Comparison of ENCODE assay signal across 13 cellular contexts in genomic region chr16:84194470-84195200, GRCh38. TPM values are rescaled to one million over a fixed set of nuclear protein-coding genes. Genes with fewer than 3 reads are reported as not detected.
DNase-seq lines count a peak whose midpoint lies in the region; ATAC-seq and TF ChIP-seq lines count a peak whose summit lies in the region.
"Had no signal": no experiment of that assay in that cellular context is flagged by ENCODE, and none has a peak within 500 bp of the region (broad histone marks: within the 10 kb centered on the region; RNA-seq: fewer than 3 reads in every experiment).

No MANE protein-coding gene starts in this region.

- H4K91ac ChIP-seq in trophoblast cell (ENCODE audit: low read depth, low read length), result no peak overlapping the region

- H3K79me1 ChIP-seq in trophoblast cell (ENCODE audit: low read length), result no peaks in the 10 kb centered on the region

- H3K36me3 ChIP-seq in OCI-LY1 (ENCODE audit: insufficient read depth, low read length), result no peaks in the 10 kb centered on the region
- no peaks in the 10 kb centered on the region for H3K36me3 ChIP-seq in effector memory CD4-positive, alpha-beta T cell (ENCODE audit: control insufficient read depth, insufficient read depth, low read length)
- H3K36me3 ChIP-seq in gastrocnemius medialis, result no peaks in the 10 kb centered on the region
- H3K36me3 ChIP-seq in trophoblast cell (ENCODE audit: control insufficient read depth in 1 of 2, insufficient read depth in 2 of 2, low read length in 2 of 2), result no peaks in the 10 kb centered on the region
- H3K36me3 ChIP-seq: heart right ventricle, pancreas had no signal

- peak overlapping the region; percentile 42; the same call in 1 of the 2 replicates for H3K4me2 ChIP-seq in OCI-LY1 (ENCODE audit: low read length)
- H3K4me2 ChIP-seq in trophoblast cell (ENCODE audit: low read length), result no peak overlapping the region

- peak overlapping the region; percentile 78 for H3K27ac Mint-ChIP-seq in CD4-positive, alpha-beta T cell
- no peak overlapping the region for H3K27ac Mint-ChIP-seq in HFFc6

- intact Hi-C loops in CD4-positive, alpha-beta T cell (cut with DNase I, micrococcal nuclease), result no loop called here
- intact Hi-C loops in gastrocnemius medialis (cut with DNase I; ENCODE audit: low total_unique reads), result no loop called here

- no peaks in the 10 kb centered on the region for H3F3A ChIP-seq in OCI-LY1 (ENCODE audit: insufficient read depth, low read length)

- peak overlapping the region; percentile 62 for H3K4me3 Mint-ChIP-seq in CD4-positive, alpha-beta T cell
- H3K4me3 Mint-ChIP-seq in HFFc6, result no peak overlapping the region
- H3K4me3 Mint-ChIP-seq: brain had no signal

- POLR2A ChIA-PET in CD4-positive, alpha-beta T cell (lab: Charles Lee), result no interaction called here

- no peak overlapping the region for H4K12ac ChIP-seq in trophoblast cell (ENCODE audit: low read depth, low read length)

- H2AFZ ChIP-seq in OCI-LY1 (ENCODE audit: low read length) (no peak overlapping the region), trophoblast cell (ENCODE audit: insufficient read depth, low read length, poor library complexity) (no peak overlapping the region)

- H3K4me1 ChIP-seq in OCI-LY1 (ENCODE audit: insufficient read depth, low read length, severe bottlenecking) (peaks cover 19% of the 10 kb centered on the region), gastrocnemius medialis (no peaks in the 10 kb centered on the region), trophoblast cell (ENCODE audit: control insufficient read depth in 1 of 2, insufficient read depth in 2 of 2, low read length in 2 of 2) (peaks cover 2 to 10% of the 10 kb centered on the region in 2 experiments)
- peaks cover 3% of the 10 kb centered on the region for H3K4me1 ChIP-seq in effector memory CD4-positive, alpha-beta T cell (ENCODE audit: control insufficient read depth, insufficient read depth, low read length, poor library complexity, severe bottlenecking)
- H3K4me1 ChIP-seq: pancreas had no signal

- CTCF ChIA-PET in CD4-positive, alpha-beta T cell (lab: Charles Lee), result no interaction called here

- TF ChIP-seq CTCF in CD4-positive, alpha-beta T cell (IDR thresholded peaks at IDR 0.05), result no peak
- TF ChIP-seq CTCF in OCI-LY1 (IDR thresholded peaks at IDR 0.05; ENCODE audit: low read length) (no peak), HFFc6 (IDR thresholded peaks at IDR 0.05) (no peak), gastrocnemius medialis (IDR thresholded peaks at IDR 0.05 in 4 of 5, conservative IDR thresholded peaks at IDR 0.05 in 1 of 5) (no peak)

- TF ChIP-seq POLR2A in gastrocnemius medialis (IDR thresholded peaks at IDR 0.05), result no peak

- no peak overlapping the region for H2AK5ac ChIP-seq in trophoblast cell (ENCODE audit: low read length)

- H4K8ac ChIP-seq in trophoblast cell (ENCODE audit: low read depth, low read length), result no peak overlapping the region

- no peaks in the 10 kb centered on the region for H3K27me3 Mint-ChIP-seq in CD4-positive, alpha-beta T cell
- peaks cover 22% of the 10 kb centered on the region for H3K27me3 Mint-ChIP-seq in HFFc6 (ENCODE audit: insufficient read depth)

- no peak overlapping the region; the same call in 1 of the 2 replicates for H3K9ac ChIP-seq in OCI-LY1 (ENCODE audit: low read length)
- H3K9ac ChIP-seq in trophoblast cell (ENCODE audit: low read length), result no peak overlapping the region

- no peaks in the 10 kb centered on the region for H3K9me3 Mint-ChIP-seq in CD4-positive, alpha-beta T cell
- no peaks in the 10 kb centered on the region for H3K9me3 Mint-ChIP-seq in HFFc6
- H3K9me3 Mint-ChIP-seq: brain had no signal

- WGBS in trophoblast cell (ENCODE audit: extremely low coverage, insufficient coverage, insufficient read length), result no CpG with 5 or more reads among the region's 34 CpGs

- no peak overlapping the region for H2BK12ac ChIP-seq in trophoblast cell (ENCODE audit: low read length)

- no peak overlapping the region for H3K4ac ChIP-seq in trophoblast cell (ENCODE audit: low read depth, low read length)

- no peaks in the 10 kb centered on the region for H3K36me3 Mint-ChIP-seq in CD4-positive, alpha-beta T cell (ENCODE audit: low read depth)
- no peaks in the 10 kb centered on the region for H3K36me3 Mint-ChIP-seq in HFFc6 (ENCODE audit: low read depth)
- H3K36me3 Mint-ChIP-seq: brain had no signal

- H3K27ac ChIP-seq in CD4-positive, alpha-beta T cell (ENCODE audit: low read depth, low read length), result no peak overlapping the region
- H3K27ac ChIP-seq in OCI-LY1 (ENCODE audit: low read depth, low read length, poor library complexity, severe bottlenecking) (no peak overlapping the region), gastrocnemius medialis (no peak overlapping the region), trophoblast cell (ENCODE audit: low read depth, low read length) (no peak overlapping the region)
- H3K27ac ChIP-seq in effector memory CD4-positive, alpha-beta T cell (ENCODE audit: insufficient read depth, low read length, poor library complexity, severe bottlenecking), result no peak overlapping the region
- H3K27ac ChIP-seq: heart right ventricle, pancreas had no signal

- peak; percentile 65 for ATAC-seq in CD4-positive, alpha-beta T cell (ENCODE audit: poor library complexity)
- ATAC-seq in GM21515 (IDR thresholded peaks at IDR 0.05; ENCODE audit: unreplicated experiment) (peak; percentile 59), gastrocnemius medialis (no peak)
- ATAC-seq: pancreas had no signal

- peak in 7 of 10 experiments; percentile 12 to 48 (median 22) for DNase-seq in CD4-positive, alpha-beta T cell
- DNase-seq in effector memory CD4-positive, alpha-beta T cell, result no peak
- DNase-seq in AG08396 (ENCODE audit: low spot score), result no peak
- DNase-seq in HFFc6, result no peak
- no peak for DNase-seq in gastrocnemius medialis
- DNase-seq in trophoblast cell, result no peak
- DNase-seq: Calu3, heart right ventricle had no signal

- no peaks in the 10 kb centered on the region for H3K27me3 ChIP-seq in CD4-positive, alpha-beta T cell (ENCODE audit: control insufficient read depth, insufficient read depth, low read length)
- 0 out of 2 replicates have a peak, but pooled peaks cover 4% of the 10 kb centered on the region for H3K27me3 ChIP-seq in OCI-LY1 (ENCODE audit: insufficient read depth, low read length)
- H3K27me3 ChIP-seq in effector memory CD4-positive, alpha-beta T cell (replicated peaks; ENCODE audit: control insufficient read depth, insufficient read depth, low read length, poor library complexity, severe bottlenecking), result no peaks in the 10 kb centered on the region
- H3K27me3 ChIP-seq in gastrocnemius medialis, result peaks cover 0 to 4% (median 0%) of the 10 kb centered on the region in 3 donors
- no peaks in the 10 kb centered on the region for H3K27me3 ChIP-seq in trophoblast cell (ENCODE audit: insufficient read depth, low read length)
- H3K27me3 ChIP-seq: pancreas had no signal

- H2BK5ac ChIP-seq in trophoblast cell (ENCODE audit: low read depth, low read length, poor library complexity), result no peak overlapping the region

- no peak overlapping the region for H3K23ac ChIP-seq in trophoblast cell (ENCODE audit: low read length)

- H3K9me2 ChIP-seq in OCI-LY1 (ENCODE audit: low read depth, low read length), result no peaks in the 10 kb centered on the region

- in situ Hi-C loops in gastrocnemius medialis (cut with MboI; ENCODE audit: low sequenced_read_pairs in 4 of 4), result loop anchor here in 2 of 4 donors (25.0 kb wide), 3 partner anchors 107 to 382 kb away; partner anchors contain the start of genes HSBP1 (in 1 of the 2), NECAB2 (in 1 of the 2) and OSGIN1 (in 1 of the 2)

- H3K4me1 Mint-ChIP-seq in CD4-positive, alpha-beta T cell (ENCODE audit: low read depth), result peaks cover 19% of the 10 kb centered on the region
- peaks cover 8% of the 10 kb centered on the region; the same call in 1 of the 2 replicates for H3K4me1 Mint-ChIP-seq in HFFc6 (ENCODE audit: low read depth)

- H3K4me3 ChIP-seq in OCI-LY1 (ENCODE audit: low read depth, low read length, poor library complexity, severe bottlenecking) (peak overlapping the region; percentile 43), gastrocnemius medialis (no peak overlapping the region), trophoblast cell (ENCODE audit: low read depth, low read length) (no peak overlapping the region)
- peak overlapping the region; percentile 18 for H3K4me3 ChIP-seq in effector memory CD4-positive, alpha-beta T cell (ENCODE audit: insufficient read depth, low read depth, low read length, poor library complexity, severe bottlenecking)
- H3K4me3 ChIP-seq: pancreas had no signal

- H3K18ac ChIP-seq in trophoblast cell (ENCODE audit: low read length), result no peak overlapping the region

- H3K79me2 ChIP-seq in OCI-LY1 (ENCODE audit: insufficient read depth, low read length) (no peaks in the 10 kb centered on the region), trophoblast cell (ENCODE audit: control insufficient read depth, insufficient read depth, low read length, poor library complexity) (no peaks in the 10 kb centered on the region)

- H3K9me3 ChIP-seq in CD4-positive, alpha-beta T cell (ENCODE audit: control insufficient read depth, low read length), result no peaks in the 10 kb centered on the region
- H3K9me3 ChIP-seq in OCI-LY1 (ENCODE audit: low read length) (no peaks in the 10 kb centered on the region), gastrocnemius medialis (no peaks in the 10 kb centered on the region), trophoblast cell (ENCODE audit: insufficient read depth, low read depth, low read length) (peaks cover 3% of the 10 kb centered on the region)
- H3K9me3 ChIP-seq in effector memory CD4-positive, alpha-beta T cell (ENCODE audit: control insufficient read depth, low read length), result no peaks in the 10 kb centered on the region
- H3K9me3 ChIP-seq: heart right ventricle, pancreas had no signal

- no peak overlapping the region for H2BK120ac ChIP-seq in trophoblast cell (ENCODE audit: insufficient read depth, low read length, poor library complexity)

- no peak overlapping the region for H3K14ac ChIP-seq in trophoblast cell (ENCODE audit: low read length)

- no peaks in the 10 kb centered on the region for H4K20me1 ChIP-seq in OCI-LY1 (ENCODE audit: insufficient read depth, low read length)

RNA-seq across cellular contexts. Expression of gene ADAD2, which starts 3.7 kb away (rescaled TPM):
- total RNA-seq in CD4-positive, alpha-beta T cell, result under 1 TPM in 1 of 2 experiments, not detected in 1; 0.59 TPM
- not detected for total RNA-seq in HFFc6 (2021; fragmentation: NEBNext Ultra II Directional; extraction: Animal tissue kit (Norgen Biotek cat#: 25700))
- not detected for total RNA-seq in gastrocnemius medialis
- not detected in 2 replicates for polyA plus RNA-seq in trophoblast cell (2013)
- total RNA-seq: Calu3, MCF 10A had no signal

RNA-seq across cellular contexts. Expression of gene TAF1C, which starts 7.8 kb away (rescaled TPM):
- total RNA-seq in CD4-positive, alpha-beta T cell, result 10 to 100 TPM; 75.6 to 82.1 TPM
- 10 to 100 TPM; 22.0 to 30.4 (median 25.7) TPM for total RNA-seq in HFFc6 (2021; fragmentation: NEBNext Ultra II Directional; extraction: Animal tissue kit (Norgen Biotek cat#: 25700))
- total RNA-seq in gastrocnemius medialis, result 10 to 100 TPM in 3 of 4 donors, 1 to 10 TPM in 1; 6.8 to 35.5 (median 12.3) TPM
- polyA plus RNA-seq in trophoblast cell (2013), result 34.5 and 38.5 TPM in 2 replicates

RNA-seq across cellular contexts. Expression of gene KCNG4, which starts 45.2 kb away (rescaled TPM):
- total RNA-seq in CD4-positive, alpha-beta T cell, result not detected
- not detected for total RNA-seq in HFFc6 (2021; fragmentation: NEBNext Ultra II Directional; extraction: Animal tissue kit (Norgen Biotek cat#: 25700))
- not detected for total RNA-seq in gastrocnemius medialis
- polyA plus RNA-seq in trophoblast cell (2013), result not detected in 2 replicates
- total RNA-seq: Calu3, heart right ventricle, MCF 10A, pancreas had no signal
- polyA plus RNA-seq: heart right ventricle had no signal

RNA-seq across cellular contexts. Expression of gene DNAAF1, which starts 49.5 kb away (rescaled TPM):
- not detected for total RNA-seq in CD4-positive, alpha-beta T cell
- not detected for total RNA-seq in HFFc6 (2021; fragmentation: NEBNext Ultra II Directional; extraction: Animal tissue kit (Norgen Biotek cat#: 25700))
- not detected for total RNA-seq in gastrocnemius medialis
- 0.07 and 0.10 TPM in 2 replicates for polyA plus RNA-seq in trophoblast cell (2013)
- total RNA-seq: Calu3, MCF 10A had no signal

RNA-seq across cellular contexts. Expression of gene HSDL1, which starts 49.7 kb away (rescaled TPM):
- 10 to 100 TPM in 1 of 2 experiments, 1 to 10 TPM in 1; 9.4 to 12.1 TPM for total RNA-seq in CD4-positive, alpha-beta T cell
- total RNA-seq in HFFc6 (2021; fragmentation: NEBNext Ultra II Directional; extraction: Animal tissue kit (Norgen Biotek cat#: 25700)), result 10 to 100 TPM; 14.8 to 18.8 (median 17.2) TPM
- 10 to 100 TPM; 20.2 to 26.8 (median 22.6) TPM for total RNA-seq in gastrocnemius medialis
- 17.6 and 19.2 TPM in 2 replicates for polyA plus RNA-seq in trophoblast cell (2013)

Comparison
In these comparisons a context has a peak if more than half of its experiments do, and no peak if none do; other contexts are left out.
1. ATAC-seq: peak in CD4-positive, alpha-beta T cell (single experiment) and GM21515 (single experiment); none in gastrocnemius medialis (0 of 2).
2. DNase-seq: peak in CD4-positive, alpha-beta T cell (7 of 10); none in effector memory CD4-positive, alpha-beta T cell (0 of 3), AG08396 (single experiment), HFFc6 (single experiment), gastrocnemius medialis (0 of 2) and trophoblast cell (0 of 2).
3. H3K4me3 ChIP-seq: peak in OCI-LY1 (single experiment) and effector memory CD4-positive, alpha-beta T cell (single experiment); none in gastrocnemius medialis (0 of 4) and trophoblast cell (single experiment).